In the genomic region with DNA sequence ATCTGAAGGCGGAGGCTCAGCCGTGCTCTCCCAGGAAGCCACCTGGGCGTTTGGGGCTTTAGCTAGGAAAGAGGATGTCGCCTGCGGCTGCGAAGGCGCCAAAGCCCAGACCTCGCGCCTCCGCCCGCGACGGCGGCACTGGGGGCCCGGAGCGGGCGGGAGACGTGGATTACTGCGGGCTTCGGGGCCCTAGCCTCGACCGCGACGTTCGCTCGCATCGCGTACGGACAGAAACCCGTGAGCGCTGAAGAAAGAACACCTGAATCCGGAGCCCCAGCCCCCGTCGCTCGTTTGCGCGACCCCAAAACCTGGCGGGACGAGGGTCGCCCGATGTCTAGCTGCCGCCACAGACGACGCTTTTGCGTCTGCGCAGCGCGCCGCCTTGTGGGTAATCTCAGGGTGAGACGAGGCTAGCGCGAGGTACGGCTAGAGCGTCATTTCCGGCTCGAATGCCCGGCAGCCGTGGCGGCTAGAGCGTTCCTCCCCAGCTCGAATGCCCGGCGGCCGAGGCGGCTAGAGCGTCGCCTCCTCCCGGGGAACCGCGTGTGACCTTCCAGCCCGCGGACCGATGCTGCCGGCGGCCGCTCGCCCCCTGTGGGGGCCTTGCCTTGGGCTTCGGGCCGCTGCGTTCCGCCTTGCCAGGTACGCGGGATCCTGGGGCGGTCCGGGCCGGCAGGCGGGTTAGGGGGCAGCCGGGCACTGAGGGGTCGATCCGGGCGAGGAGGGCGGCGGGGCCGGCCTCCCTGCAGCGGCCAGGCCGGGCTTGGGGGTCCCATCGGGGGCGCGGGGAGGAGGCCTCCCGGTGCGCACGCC, we compare ENCODE assay signal across 1 cellular context.
TF ChIP-seq lines count a peak whose summit lies in the region.

A gene (plus strand): TSS at position 434 of the 813 bp plus-strand sequence. CDS start 135 bp downstream, at position 569.

TF ChIP-seq in GM12878, 131 proteins besides CTCF, POLR2A, EP300 and RAD21 (continued from another document):
- TF ChIP-seq, protein P1, sequence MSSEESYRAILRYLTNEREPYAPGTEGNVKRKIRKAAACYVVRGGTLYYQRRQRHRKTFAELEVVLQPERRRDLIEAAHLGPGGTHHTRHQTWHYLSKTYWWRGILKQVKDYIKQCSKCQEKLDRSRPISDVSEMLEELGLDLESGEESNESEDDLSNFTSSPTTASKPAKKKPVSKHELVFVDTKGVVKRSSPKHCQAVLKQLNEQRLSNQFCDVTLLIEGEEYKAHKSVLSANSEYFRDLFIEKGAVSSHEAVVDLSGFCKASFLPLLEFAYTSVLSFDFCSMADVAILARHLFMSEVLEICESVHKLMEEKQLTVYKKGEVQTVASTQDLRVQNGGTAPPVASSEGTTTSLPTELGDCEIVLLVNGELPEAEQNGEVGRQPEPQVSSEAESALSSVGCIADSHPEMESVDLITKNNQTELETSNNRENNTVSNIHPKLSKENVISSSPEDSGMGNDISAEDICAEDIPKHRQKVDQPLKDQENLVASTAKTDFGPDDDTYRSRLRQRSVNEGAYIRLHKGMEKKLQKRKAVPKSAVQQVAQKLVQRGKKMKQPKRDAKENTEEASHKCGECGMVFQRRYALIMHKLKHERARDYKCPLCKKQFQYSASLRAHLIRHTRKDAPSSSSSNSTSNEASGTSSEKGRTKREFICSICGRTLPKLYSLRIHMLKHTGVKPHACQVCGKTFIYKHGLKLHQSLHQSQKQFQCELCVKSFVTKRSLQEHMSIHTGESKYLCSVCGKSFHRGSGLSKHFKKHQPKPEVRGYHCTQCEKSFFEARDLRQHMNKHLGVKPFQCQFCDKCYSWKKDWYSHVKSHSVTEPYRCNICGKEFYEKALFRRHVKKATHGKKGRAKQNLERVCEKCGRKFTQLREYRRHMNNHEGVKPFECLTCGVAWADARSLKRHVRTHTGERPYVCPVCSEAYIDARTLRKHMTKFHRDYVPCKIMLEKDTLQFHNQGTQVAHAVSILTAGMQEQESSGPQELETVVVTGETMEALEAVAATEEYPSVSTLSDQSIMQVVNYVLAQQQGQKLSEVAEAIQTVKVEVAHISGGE (CRISPR knock-in tag; IDR thresholded peaks at IDR 0.05) = no peak
- TF ChIP-seq POU2F2 (IDR thresholded peaks at IDR 0.05; ENCODE audit: borderline replicate concordance, low read depth, low read length) (peak; percentile 82), MYB (IDR thresholded peaks at IDR 0.05; ENCODE audit: borderline replicate concordance, low read depth, low read length) (no peak), CHD1 (IDR thresholded peaks at IDR 0.05; ENCODE audit: low read depth, low read length) (no peak), EED (IDR thresholded peaks at IDR 0.05; ENCODE audit: low read depth) (peak; percentile 38), CREB1 (IDR thresholded peaks at IDR 0.05; ENCODE audit: low read depth) (peak; percentile 94), MTA2 (IDR thresholded peaks at IDR 0.05; ENCODE audit: low read depth) (no peak), ZBED1 (IDR thresholded peaks at IDR 0.05; ENCODE audit: borderline replicate concordance) (no peak; the same call in 1 of the 2 replicates), CEBPB (IDR thresholded peaks at IDR 0.05; ENCODE audit: borderline replicate concordance in 1 of 2, low read depth in 2 of 2, low read length in 2 of 2) (no peak), CBFB (IDR thresholded peaks at IDR 0.05; ENCODE audit: low read depth) (no peak; the same call in 1 of the 2 replicates), TCF7 (IDR thresholded peaks at IDR 0.05; ENCODE audit: borderline replicate concordance) (no peak), FOXM1 (IDR thresholded peaks at IDR 0.05; ENCODE audit: low read depth, low read length) (no peak), NFXL1 (IDR thresholded peaks at IDR 0.05; ENCODE audit: borderline replicate concordance) (no peak), JUND (IDR thresholded peaks at IDR 0.05; ENCODE audit: low read depth, low read length) (no peak)
- TF ChIP-seq, protein P2, sequence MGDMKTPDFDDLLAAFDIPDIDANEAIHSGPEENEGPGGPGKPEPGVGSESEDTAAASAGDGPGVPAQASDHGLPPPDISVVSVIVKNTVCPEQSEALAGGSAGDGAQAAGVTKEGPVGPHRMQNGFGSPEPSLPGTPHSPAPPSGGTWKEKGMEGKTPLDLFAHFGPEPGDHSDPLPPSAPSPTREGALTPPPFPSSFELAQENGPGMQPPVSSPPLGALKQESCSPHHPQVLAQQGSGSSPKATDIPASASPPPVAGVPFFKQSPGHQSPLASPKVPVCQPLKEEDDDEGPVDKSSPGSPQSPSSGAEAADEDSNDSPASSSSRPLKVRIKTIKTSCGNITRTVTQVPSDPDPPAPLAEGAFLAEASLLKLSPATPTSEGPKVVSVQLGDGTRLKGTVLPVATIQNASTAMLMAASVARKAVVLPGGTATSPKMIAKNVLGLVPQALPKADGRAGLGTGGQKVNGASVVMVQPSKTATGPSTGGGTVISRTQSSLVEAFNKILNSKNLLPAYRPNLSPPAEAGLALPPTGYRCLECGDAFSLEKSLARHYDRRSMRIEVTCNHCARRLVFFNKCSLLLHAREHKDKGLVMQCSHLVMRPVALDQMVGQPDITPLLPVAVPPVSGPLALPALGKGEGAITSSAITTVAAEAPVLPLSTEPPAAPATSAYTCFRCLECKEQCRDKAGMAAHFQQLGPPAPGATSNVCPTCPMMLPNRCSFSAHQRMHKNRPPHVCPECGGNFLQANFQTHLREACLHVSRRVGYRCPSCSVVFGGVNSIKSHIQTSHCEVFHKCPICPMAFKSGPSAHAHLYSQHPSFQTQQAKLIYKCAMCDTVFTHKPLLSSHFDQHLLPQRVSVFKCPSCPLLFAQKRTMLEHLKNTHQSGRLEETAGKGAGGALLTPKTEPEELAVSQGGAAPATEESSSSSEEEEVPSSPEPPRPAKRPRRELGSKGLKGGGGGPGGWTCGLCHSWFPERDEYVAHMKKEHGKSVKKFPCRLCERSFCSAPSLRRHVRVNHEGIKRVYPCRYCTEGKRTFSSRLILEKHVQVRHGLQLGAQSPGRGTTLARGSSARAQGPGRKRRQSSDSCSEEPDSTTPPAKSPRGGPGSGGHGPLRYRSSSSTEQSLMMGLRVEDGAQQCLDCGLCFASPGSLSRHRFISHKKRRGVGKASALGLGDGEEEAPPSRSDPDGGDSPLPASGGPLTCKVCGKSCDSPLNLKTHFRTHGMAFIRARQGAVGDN (IDR thresholded peaks at IDR 0.05) = peak; percentile 43; the same call in 1 of the 2 replicates
